ENCODE assay signal across 8 cellular contexts in genomic region chr7:47088329-47089067, GRCh38.
A peak's percentile ranks its signal among the peaks of the same experiment; 100 is the strongest.
DNase-seq lines count a peak whose midpoint lies in the region; ATAC-seq and TF ChIP-seq lines count a peak whose summit lies in the region.

No MANE protein-coding gene starts in this region.

- peak overlapping the region in 4 of 5 experiments; percentile 14 to 82 (median 36) for H3K27ac Mint-ChIP-seq in brain

- peak; percentile 88 for TF ChIP-seq CTCF in GM13977 (IDR thresholded peaks at IDR 0.05; ENCODE audit: extremely low read depth, insufficient read depth, missing control alignments)
- peak; percentile 95 to 97 for TF ChIP-seq CTCF in brain (conservative IDR thresholded peaks at IDR 0.05)

- peak; percentile 37 for DNase-seq in CD1c-positive myeloid dendritic cell (ENCODE audit: extremely low spot score)
- DNase-seq in GM13977 (ENCODE audit: low spot score), result peak; percentile 60
- DNase-seq in NCI-H748 treated with DMSO at 0.1 percent for 48 hours (lab: John Stamatoyannopoulos, UW), result peak; percentile 21
- DNase-seq in iPS-NIHi7 (ENCODE audit: extremely low spot score), result peak; percentile 86
- DNase-seq in stimulated activated CD8-positive, alpha-beta memory T cell treated with anti-CD3 and anti-CD28 coated beads, Interleukin-15, amount 100 ng/mL, for 24 hours (ENCODE audit: low read depth), result peak; percentile 3
- no peak for DNase-seq in DMS79 (lab: John Stamatoyannopoulos, UW)

- in situ Hi-C loops in GM13977 (cut with MboI; ENCODE audit: low pct_unique_long_range_greater_than_20kb, low sequenced_read_pairs, unreplicated experiment), result loop anchor here (10.0 kb wide), 1 partner anchor 1174 kb away; no protein-coding TSS in a partner anchor

- H3K27me3 Mint-ChIP-seq in brain, result peaks cover 9% of the 10 kb centered on the region

- H3K4me3 Mint-ChIP-seq in brain, result no peak overlapping the region

- H3K36me3 Mint-ChIP-seq in brain, result no peaks in the 10 kb centered on the region

- peak; percentile 75 for ATAC-seq in HG03066 (IDR thresholded peaks at IDR 0.05; ENCODE audit: low read depth, unreplicated experiment)

- H3K9me3 Mint-ChIP-seq in brain, result peaks cover 0 to 3% (median 0%) of the 10 kb centered on the region in 5 experiments

- H3K4me1 Mint-ChIP-seq in brain, result peaks cover 6% of the 10 kb centered on the region
